22 cellular contexts compared by ENCODE assay signal in the genomic region with DNA sequence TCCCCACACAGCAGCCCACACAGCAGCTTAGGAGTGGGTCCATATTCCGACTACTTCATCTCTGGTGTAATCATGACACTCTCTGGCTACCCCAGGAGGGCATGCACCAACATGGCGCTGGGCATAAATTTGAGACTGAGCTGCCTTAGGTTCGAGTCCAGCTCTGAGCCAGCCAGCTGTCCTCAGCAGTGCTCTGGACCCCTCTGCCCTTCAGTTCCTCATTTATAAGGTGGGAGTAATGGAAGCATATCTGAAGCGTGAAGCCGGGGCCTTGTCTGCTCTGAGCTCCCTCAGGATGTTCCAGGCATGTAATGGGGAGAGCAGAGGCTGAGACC.
DNase-seq lines count a peak whose midpoint lies in the region; ATAC-seq, FAIRE-seq and TF ChIP-seq lines count a peak whose summit lies in the region.
"Had no signal": no experiment of that assay in that cellular context is flagged by ENCODE, and none has a peak within 500 bp of the region (broad histone marks: within the 10 kb centered on the region; RNA-seq: fewer than 3 reads in every experiment).

No MANE protein-coding gene starts in this region.

- H3K27me3 ChIP-seq in astrocyte (ENCODE audit: insufficient read depth, low read length) (no peaks in the 10 kb centered on the region), breast epithelium (no peaks in the 10 kb centered on the region)
- H3K27me3 ChIP-seq: upper lobe of left lung had no signal

- CTCF ChIA-PET in activated CD4-positive, alpha-beta memory T cell treated with anti-CD3 and anti-CD28 coated beads, Interleukin-2, amount 10 ng/mL, durations not matched to agents 7 days and 5 days (lab: Charles Lee): no interaction called here
- CTCF ChIA-PET in activated CD4-positive, alpha-beta memory T cell treated with anti-CD3 and anti-CD28 coated beads for 36 hours (lab: Charles Lee): no interaction called here

- POLR2A ChIA-PET in activated CD4-positive, alpha-beta memory T cell treated with anti-CD3 and anti-CD28 coated beads, Interleukin-2, amount 10 ng/mL, durations not matched to agents 7 days and 5 days (lab: Charles Lee): no interaction called here
- POLR2A ChIA-PET in activated CD4-positive, alpha-beta memory T cell treated with anti-CD3 and anti-CD28 coated beads for 36 hours (lab: Charles Lee): no interaction called here

- H3K27ac Mint-ChIP-seq in activated CD4-positive, alpha-beta memory T cell treated with anti-CD3 and anti-CD28 coated beads, Interleukin-2, amount 10 ng/mL, durations not matched to agents 7 days and 5 days: peak overlapping the region; percentile 80
- H3K27ac Mint-ChIP-seq in activated CD4-positive, alpha-beta memory T cell treated with anti-CD3 and anti-CD28 coated beads for 36 hours: no peak overlapping the region
- H3K27ac Mint-ChIP-seq in astrocyte (ENCODE audit: unreplicated experiment) (peak overlapping the region; percentile 23), osteocyte (ENCODE audit: unreplicated experiment) (peak overlapping the region; percentile 97)
- H3K27ac Mint-ChIP-seq: activated naive CD4-positive, alpha-beta T cell treated with anti-CD3 and anti-CD28 coated beads for 36 hours; WTC11 had no signal

- H3K4me1 ChIP-seq in astrocyte (ENCODE audit: insufficient read depth, low read length) (peaks cover 10% of the 10 kb centered on the region), breast epithelium (no peaks in the 10 kb centered on the region)
- H3K4me1 ChIP-seq: upper lobe of left lung had no signal

- H3K36me3 Mint-ChIP-seq in activated CD4-positive, alpha-beta memory T cell treated with anti-CD3 and anti-CD28 coated beads, Interleukin-2, amount 10 ng/mL, durations not matched to agents 7 days and 5 days (ENCODE audit: low read depth): peaks cover 15% of the 10 kb centered on the region
- H3K36me3 Mint-ChIP-seq in activated CD4-positive, alpha-beta memory T cell treated with anti-CD3 and anti-CD28 coated beads for 36 hours: peaks cover 2% of the 10 kb centered on the region
- peaks cover 2% of the 10 kb centered on the region for H3K36me3 Mint-ChIP-seq in astrocyte (ENCODE audit: low read depth, unreplicated experiment)
- H3K36me3 Mint-ChIP-seq in osteocyte (ENCODE audit: unreplicated experiment): no peaks in the 10 kb centered on the region

- peak; percentile 11 for DNase-seq in activated CD4-positive, alpha-beta memory T cell treated with anti-CD3 and anti-CD28 coated beads, Interleukin-2, amount 10 ng/mL, durations not matched to agents 7 days and 5 days
- DNase-seq in activated CD4-positive, alpha-beta memory T cell treated with anti-CD3 and anti-CD28 coated beads for 36 hours: no peak
- DNase-seq in Daoy (ENCODE audit: low read depth) (peak; percentile 9), astrocyte (ENCODE audit: low read depth) (no peak), osteocyte (ENCODE audit: extremely low spot score, unreplicated experiment) (no peak), breast epithelium (ENCODE audit: low spot score in 2 of 2) (no peak)
- DNase-seq: activated CD4-positive, alpha-beta T cell treated with anti-CD3 and anti-CD28 coated beads, Interleukin-2, amount 50 U/mL, for 4 hours; activated naive CD4-positive, alpha-beta T cell treated with anti-CD3 and anti-CD28 coated beads for 36 hours; activated T-cell treated with anti-CD3 and anti-CD28 coated beads, Interleukin-2, amount 50 U/mL, for 4 hours; amygdala; glutamatergic neuron; NCI-H146; NCI-H510A; NK-92 treated with Interleukin-12 subunit alpha and Interleukin-12 subunit beta, amount 100 ng/mL, for 24 hours; nucleus accumbens; SK-N-SH; stimulated activated CD8-positive, alpha-beta memory T cell treated with anti-CD3 and anti-CD28 coated beads, Interleukin-4, amount 100 ng/mL, for 48 hours had no signal

- no peaks in the 10 kb centered on the region for H3K79me2 ChIP-seq in astrocyte (ENCODE audit: insufficient read depth, low read length)

- peaks cover 26% of the 10 kb centered on the region for H3K4me1 Mint-ChIP-seq in activated CD4-positive, alpha-beta memory T cell treated with anti-CD3 and anti-CD28 coated beads, Interleukin-2, amount 10 ng/mL, durations not matched to agents 7 days and 5 days
- peaks cover 12% of the 10 kb centered on the region for H3K4me1 Mint-ChIP-seq in activated CD4-positive, alpha-beta memory T cell treated with anti-CD3 and anti-CD28 coated beads for 36 hours (ENCODE audit: low read depth)
- H3K4me1 Mint-ChIP-seq in astrocyte (ENCODE audit: low read depth, unreplicated experiment): peaks cover 13% of the 10 kb centered on the region
- H3K4me1 Mint-ChIP-seq in osteocyte (ENCODE audit: unreplicated experiment): peaks cover 35% of the 10 kb centered on the region

- ATAC-seq in HG02870 (IDR thresholded peaks at IDR 0.05; ENCODE audit: unreplicated experiment) (no peak), HG02970 (IDR thresholded peaks at IDR 0.05; ENCODE audit: low FRiP score, unreplicated experiment) (no peak)
- ATAC-seq: activated T-cell treated with anti-CD3 and anti-CD28 coated beads, Interleukin-2, amount 50 U/mL, for 4 hours; WTC11 had no signal

- intact Hi-C loops in activated CD4-positive, alpha-beta memory T cell treated with anti-CD3 and anti-CD28 coated beads for 36 hours (cut with micrococcal nuclease): no loop called here
- intact Hi-C loops in breast epithelium (cut with DNase I; ENCODE audit: low total_unique reads): no loop called here

- peaks cover 35% of the 10 kb centered on the region for H3K9me3 Mint-ChIP-seq in activated CD4-positive, alpha-beta memory T cell treated with anti-CD3 and anti-CD28 coated beads, Interleukin-2, amount 10 ng/mL, durations not matched to agents 7 days and 5 days
- peaks cover 12% of the 10 kb centered on the region for H3K9me3 Mint-ChIP-seq in activated CD4-positive, alpha-beta memory T cell treated with anti-CD3 and anti-CD28 coated beads for 36 hours
- H3K9me3 Mint-ChIP-seq in astrocyte (ENCODE audit: unreplicated experiment): peaks cover 2% of the 10 kb centered on the region
- peaks cover 8% of the 10 kb centered on the region for H3K9me3 Mint-ChIP-seq in osteocyte (ENCODE audit: unreplicated experiment)

- H3K9ac ChIP-seq in astrocyte (ENCODE audit: low read length): no peak overlapping the region
- H3K9ac ChIP-seq: SK-N-SH had no signal

- no peak overlapping the region for H3K4me3 Mint-ChIP-seq in activated CD4-positive, alpha-beta memory T cell treated with anti-CD3 and anti-CD28 coated beads, Interleukin-2, amount 10 ng/mL, durations not matched to agents 7 days and 5 days
- no peak overlapping the region for H3K4me3 Mint-ChIP-seq in activated CD4-positive, alpha-beta memory T cell treated with anti-CD3 and anti-CD28 coated beads for 36 hours
- H3K4me3 Mint-ChIP-seq in astrocyte (ENCODE audit: unreplicated experiment): no peak overlapping the region
- H3K4me3 Mint-ChIP-seq in osteocyte (ENCODE audit: unreplicated experiment): no peak overlapping the region
- H3K4me3 Mint-ChIP-seq: activated naive CD4-positive, alpha-beta T cell treated with anti-CD3 and anti-CD28 coated beads for 36 hours; activated T-cell treated with anti-CD3 and anti-CD28 coated beads, Interleukin-2, amount 50 U/mL, for 4 hours; WTC11 had no signal

- no peak for TF ChIP-seq POLR2A in breast epithelium (IDR thresholded peaks at IDR 0.05)

- no peak overlapping the region for H3K4me2 ChIP-seq in astrocyte (ENCODE audit: low read length)

- H3K9me3 ChIP-seq in astrocyte (ENCODE audit: insufficient read depth, low read depth, low read length) (no peaks in the 10 kb centered on the region), breast epithelium (peaks cover 0 to 4% of the 10 kb centered on the region in 2 donors)

- H3K27ac ChIP-seq in astrocyte (ENCODE audit: low read depth, low read length): no peak overlapping the region
- peak overlapping the region in 1 of 2 donors; percentile 43 for H3K27ac ChIP-seq in breast epithelium
- H3K27ac ChIP-seq: upper lobe of left lung had no signal

- H3K36me3 ChIP-seq in astrocyte (ENCODE audit: insufficient read depth, low read length) (no peaks in the 10 kb centered on the region), breast epithelium (no peaks in the 10 kb centered on the region)
- H3K36me3 ChIP-seq: upper lobe of left lung had no signal

- H3K27me3 Mint-ChIP-seq in activated CD4-positive, alpha-beta memory T cell treated with anti-CD3 and anti-CD28 coated beads, Interleukin-2, amount 10 ng/mL, durations not matched to agents 7 days and 5 days: peaks cover 12% of the 10 kb centered on the region
- peaks cover 4% of the 10 kb centered on the region for H3K27me3 Mint-ChIP-seq in activated CD4-positive, alpha-beta memory T cell treated with anti-CD3 and anti-CD28 coated beads for 36 hours
- peaks cover 26% of the 10 kb centered on the region for H3K27me3 Mint-ChIP-seq in astrocyte (ENCODE audit: low read depth, unreplicated experiment)
- no peaks in the 10 kb centered on the region for H3K27me3 Mint-ChIP-seq in osteocyte (ENCODE audit: unreplicated experiment)

- H2AFZ ChIP-seq in astrocyte (ENCODE audit: low read depth, low read length): no peak overlapping the region

- H3K4me3 ChIP-seq in astrocyte (ENCODE audit: insufficient read depth, low read depth, low read length) (no peak overlapping the region), breast epithelium (no peak overlapping the region)
- H3K4me3 ChIP-seq: upper lobe of left lung had no signal

- TF ChIP-seq CTCF in astrocyte (IDR thresholded peaks at IDR 0.05; ENCODE audit: insufficient read depth, low read depth, low read length) (no peak), osteocyte (IDR thresholded peaks at IDR 0.05) (no peak), breast epithelium (IDR thresholded peaks at IDR 0.05) (no peak)

- no peak for FAIRE-seq in astrocyte (lab: Jason Lieb, UNC)
- FAIRE-seq: A204.1 had no signal

- H4K20me1 ChIP-seq in astrocyte (ENCODE audit: insufficient read depth, low read length): no peaks in the 10 kb centered on the region

Comparison
In these comparisons a context has a peak if more than half of its experiments do, and no peak if none do; other contexts are left out.
1. DNase-seq: peak in activated CD4-positive, alpha-beta memory T cell treated with anti-CD3 and anti-CD28 coated beads, Interleukin-2, amount 10 ng/mL, durations not matched to agents 7 days and 5 days (single experiment) and Daoy (single experiment); none in activated CD4-positive, alpha-beta memory T cell treated with anti-CD3 and anti-CD28 coated beads for 36 hours (single experiment), astrocyte (single experiment), osteocyte (single experiment) and breast epithelium (0 of 2).